8 cellular contexts compared by ENCODE assay signal in the genomic region with DNA sequence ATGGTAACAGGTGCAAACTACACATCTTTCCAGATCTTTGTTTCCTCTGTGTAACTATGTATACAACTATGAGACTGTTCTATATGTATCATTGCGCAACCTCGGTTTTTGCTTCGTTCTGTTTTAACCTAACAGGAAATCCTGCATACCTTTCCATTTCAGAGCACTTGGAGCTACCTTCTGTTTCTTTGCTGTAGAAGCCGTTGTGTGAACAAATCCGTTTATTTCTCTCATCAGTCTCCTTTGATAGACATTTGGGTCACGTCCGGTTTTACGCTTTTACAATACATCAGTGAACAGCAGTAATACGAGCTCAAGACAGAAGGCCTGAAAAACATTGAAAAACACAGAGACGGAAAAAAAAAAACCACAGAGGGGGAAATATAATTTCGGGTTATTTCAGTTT. TPM values are rescaled to one million over a fixed set of nuclear protein-coding genes. Genes with fewer than 3 reads are reported as not detected.
DNase-seq lines count a peak whose midpoint lies in the region; ATAC-seq, FAIRE-seq and TF ChIP-seq lines count a peak whose summit lies in the region.

No MANE protein-coding gene starts in this region.

- peak overlapping the region; percentile 70 for H3K4me2 ChIP-seq in KMS-11
- H3K4me2 ChIP-seq in keratinocyte (ENCODE audit: control insufficient read depth, extremely low read depth, insufficient read depth, low read depth, low read length), result peak overlapping the region; percentile 88

- dilution Hi-C loops in keratinocyte (cut with MboI; ENCODE audit: extremely low pct_ligation_motif_present, low sequenced_read_pairs), result no loop called here

- H3K36me3 ChIP-seq in KMS-11 (ENCODE audit: insufficient read depth), result no peaks in the 10 kb centered on the region; the same call in 1 of the 2 replicates
- no peaks in the 10 kb centered on the region for H3K36me3 ChIP-seq in keratinocyte (ENCODE audit: control insufficient read depth in 2 of 2, extremely low read depth in 1 of 2, insufficient read depth in 2 of 2, low read length in 2 of 2)

- peak; percentile 2 to 43 for ATAC-seq in activated naive CD4-positive, alpha-beta T cell treated with anti-CD3 and anti-CD28 coated beads, Interleukin-2, amount 50 U/mL, for 72 hours
- ATAC-seq in GM18861 (IDR thresholded peaks at IDR 0.05; ENCODE audit: unreplicated experiment) (no peak), HG02870 (IDR thresholded peaks at IDR 0.05; ENCODE audit: unreplicated experiment) (no peak)

- no peaks in the 10 kb centered on the region for H3K9me1 ChIP-seq in keratinocyte (ENCODE audit: control insufficient read depth, extremely low read depth, insufficient read depth, low read length)

- H3K9me3 ChIP-seq in keratinocyte (ENCODE audit: control insufficient read depth, low read depth, low read length), result no peaks in the 10 kb centered on the region

- peak overlapping the region; percentile 56 for H3K9ac ChIP-seq in KMS-11
- H3K9ac ChIP-seq in keratinocyte (ENCODE audit: control insufficient read depth, extremely low read depth, insufficient read depth, low read length), result peak overlapping the region; percentile 80

- H3K27ac ChIP-seq in KMS-11 (peak overlapping the region; percentile 77), keratinocyte (ENCODE audit: control insufficient read depth, insufficient read depth, low read length) (peak overlapping the region; percentile 81), temporal lobe (ENCODE audit: low read depth, low read length) (peak overlapping the region; percentile 33)

- H4K20me1 ChIP-seq in KMS-11 (ENCODE audit: insufficient read depth) (no peaks in the 10 kb centered on the region), keratinocyte (ENCODE audit: control insufficient read depth, extremely low read depth, insufficient read depth, low read length) (no peaks in the 10 kb centered on the region)

- no peak for FAIRE-seq in keratinocyte (lab: Jason Lieb, UNC)

- peak overlapping the region; percentile 62 for H3K4me3 ChIP-seq in KMS-11 (IDR thresholded peaks at IDR 0.05; ENCODE audit: insufficient read depth, low read depth, low read length)
- peak overlapping the region; percentile 49 to 79 (median 68) for H3K4me3 ChIP-seq in keratinocyte (ENCODE audit: control insufficient read depth in 2 of 3, extremely low read depth in 1 of 3, insufficient read depth in 2 of 3, low read depth in 1 of 3, low read length in 3 of 3)

- peak overlapping the region; percentile 95 to 97 for H3K27ac Mint-ChIP-seq in activated naive CD4-positive, alpha-beta T cell treated with anti-CD3 and anti-CD28 coated beads, Interleukin-2, amount 50 U/mL, for 72 hours

- H3K36me3 Mint-ChIP-seq in activated naive CD4-positive, alpha-beta T cell treated with anti-CD3 and anti-CD28 coated beads, Interleukin-2, amount 50 U/mL, for 72 hours, result peaks cover 0 to 6% of the 10 kb centered on the region in 2 donors

- H3K27me3 ChIP-seq in KMS-11 (ENCODE audit: insufficient read depth, low read depth) (no peaks in the 10 kb centered on the region), keratinocyte (ENCODE audit: control insufficient read depth, extremely low read depth, insufficient read depth, low read length) (no peaks in the 10 kb centered on the region)

- no peaks in the 10 kb centered on the region for H3K9me3 Mint-ChIP-seq in activated naive CD4-positive, alpha-beta T cell treated with anti-CD3 and anti-CD28 coated beads, Interleukin-2, amount 50 U/mL, for 72 hours

- H3K4me1 ChIP-seq in KMS-11 (ENCODE audit: low read depth, poor library complexity, severe bottlenecking) (peaks cover 64% of the 10 kb centered on the region), keratinocyte (ENCODE audit: control insufficient read depth, extremely low read depth, insufficient read depth, low read length) (peaks cover 57% of the 10 kb centered on the region)

- no peak for TF ChIP-seq CTCF in KMS-11 (conservative IDR thresholded peaks at IDR 0.05; ENCODE audit: low read depth, low read length)
- no peak for TF ChIP-seq CTCF in keratinocyte (optimal IDR thresholded peaks at IDR 0.05 in 1 of 3, IDR thresholded peaks at IDR 0.05 in 1 of 3, conservative IDR thresholded peaks at IDR 0.05 in 1 of 3; ENCODE audit: extremely low read depth in 1 of 3, insufficient read depth in 2 of 3, low read length in 3 of 3)

- H2AFZ ChIP-seq in KMS-11 (ENCODE audit: low read depth) (peak overlapping the region; percentile 77), keratinocyte (ENCODE audit: control insufficient read depth, low read length) (peak overlapping the region; percentile 52)

- H3K79me2 ChIP-seq in KMS-11 (ENCODE audit: insufficient read depth, low read depth) (no peaks in the 10 kb centered on the region), keratinocyte (ENCODE audit: control insufficient read depth, insufficient read depth, low read length) (no peaks in the 10 kb centered on the region)

- DNase-seq in NCI-H2196 (lab: John Stamatoyannopoulos, UW; ENCODE audit: unreplicated experiment), result peak; percentile 10
- DNase-seq in NCI-H2196 treated with DMSO at 0.1 percent for 48 hours (lab: John Stamatoyannopoulos, UW; ENCODE audit: unreplicated experiment), result no peak
- DNase-seq in activated naive CD4-positive, alpha-beta T cell treated with anti-CD3 and anti-CD28 coated beads, Interleukin-2, amount 50 U/mL, for 72 hours (ENCODE audit: low spot score in 2 of 2), result peak in 1 of 2 donors; percentile 29
- DNase-seq in keratinocyte (ENCODE audit: low read depth, low spot score), result no peak

RNA-seq across cellular contexts. Expression of gene ATP5IF1, which starts 10.5 kb away (rescaled TPM):
- total RNA-seq in activated naive CD4-positive, alpha-beta T cell treated with anti-CD3 and anti-CD28 coated beads, Interleukin-2, amount 50 U/mL, for 72 hours, result 100 to 1,000 TPM; 125 to 195 TPM
- polyA plus RNA-seq in keratinocyte, result 296 to 365 TPM (median 332 TPM) in 3 replicates
- 851 TPM for polyA plus RNA-seq in keratinocyte (2011; ENCODE audit: low read depth)
- 275 and 419 TPM in 2 replicates for polyA plus RNA-seq in keratinocyte (2011; cell fraction: cytosol; rRNA removed)
- 171 and 284 TPM in 2 replicates for polyA plus RNA-seq in keratinocyte (2011; cell fraction: nucleus; rRNA removed)
- 362 and 470 TPM in 2 replicates for polyA plus RNA-seq in keratinocyte (2012; ENCODE audit: low replicate concordance)
- 19.2 to 28.8 TPM (median 28.1 TPM) in 3 replicates for polyA minus RNA-seq in keratinocyte
- 199 TPM for polyA minus RNA-seq in keratinocyte (2011; cell fraction: cytosol; rRNA and poly(A)+ RNA removed)
- 28.0 and 38.2 TPM in 2 replicates for polyA minus RNA-seq in keratinocyte (2011; cell fraction: nucleus; rRNA and poly(A)+ RNA removed)
- 43.0 TPM for total RNA-seq in temporal lobe

RNA-seq across cellular contexts. Expression of gene SESN2, which starts 12.9 kb away (rescaled TPM):
- total RNA-seq in activated naive CD4-positive, alpha-beta T cell treated with anti-CD3 and anti-CD28 coated beads, Interleukin-2, amount 50 U/mL, for 72 hours, result 10 to 100 TPM; 16.7 to 38.7 TPM
- polyA plus RNA-seq in keratinocyte, result 12.7 to 20.9 TPM (median 13.5 TPM) in 3 replicates
- polyA plus RNA-seq in keratinocyte (2011; ENCODE audit: low read depth), result 10.5 TPM
- polyA plus RNA-seq in keratinocyte (2011; cell fraction: cytosol; rRNA removed), result 11.3 and 13.1 TPM in 2 replicates
- polyA plus RNA-seq in keratinocyte (2011; cell fraction: nucleus; rRNA removed), result 30.6 and 34.6 TPM in 2 replicates
- polyA plus RNA-seq in keratinocyte (2012; ENCODE audit: low replicate concordance), result 12.4 and 37.8 TPM in 2 replicates
- polyA minus RNA-seq in keratinocyte, result 18.8 to 32.4 TPM (median 29.7 TPM) in 3 replicates
- polyA minus RNA-seq in keratinocyte (2011; cell fraction: cytosol; rRNA and poly(A)+ RNA removed), result 28.4 TPM
- 25.9 and 31.0 TPM in 2 replicates for polyA minus RNA-seq in keratinocyte (2011; cell fraction: nucleus; rRNA and poly(A)+ RNA removed)
- total RNA-seq in temporal lobe, result 3.9 TPM

RNA-seq across cellular contexts. Expression of gene DNAJC8, which starts 13.6 kb away (rescaled TPM):
- 100 to 1,000 TPM in 1 of 2 donors, 10 to 100 TPM in 1; 95.4 to 103 TPM for total RNA-seq in activated naive CD4-positive, alpha-beta T cell treated with anti-CD3 and anti-CD28 coated beads, Interleukin-2, amount 50 U/mL, for 72 hours
- polyA plus RNA-seq in keratinocyte, result 75.8 to 104 TPM (median 79.5 TPM) in 3 replicates
- polyA plus RNA-seq in keratinocyte (2011; ENCODE audit: low read depth), result 88.6 TPM
- polyA plus RNA-seq in keratinocyte (2011; cell fraction: cytosol; rRNA removed), result 75.5 and 102 TPM in 2 replicates
- polyA plus RNA-seq in keratinocyte (2011; cell fraction: nucleus; rRNA removed), result 56.8 and 74.4 TPM in 2 replicates
- 79.0 and 82.0 TPM in 2 replicates for polyA plus RNA-seq in keratinocyte (2012; ENCODE audit: low replicate concordance)
- 22.5 to 32.4 TPM (median 30.8 TPM) in 3 replicates for polyA minus RNA-seq in keratinocyte
- 24.2 TPM for polyA minus RNA-seq in keratinocyte (2011; cell fraction: cytosol; rRNA and poly(A)+ RNA removed)
- polyA minus RNA-seq in keratinocyte (2011; cell fraction: nucleus; rRNA and poly(A)+ RNA removed), result 9.3 and 13.9 TPM in 2 replicates
- total RNA-seq in temporal lobe, result 27.5 TPM

Comparison
In these comparisons a context has a peak if more than half of its experiments do, and no peak if none do; other contexts are left out.
1. ATAC-seq: peak in activated naive CD4-positive, alpha-beta T cell treated with anti-CD3 and anti-CD28 coated beads, Interleukin-2, amount 50 U/mL, for 72 hours (2 of 2); none in GM18861 (single experiment) and HG02870 (single experiment).
2. Peak in every context shown above with its lines, with median percentiles within 50 percentile points of each other: H3K27ac ChIP-seq.